In the genomic region with DNA sequence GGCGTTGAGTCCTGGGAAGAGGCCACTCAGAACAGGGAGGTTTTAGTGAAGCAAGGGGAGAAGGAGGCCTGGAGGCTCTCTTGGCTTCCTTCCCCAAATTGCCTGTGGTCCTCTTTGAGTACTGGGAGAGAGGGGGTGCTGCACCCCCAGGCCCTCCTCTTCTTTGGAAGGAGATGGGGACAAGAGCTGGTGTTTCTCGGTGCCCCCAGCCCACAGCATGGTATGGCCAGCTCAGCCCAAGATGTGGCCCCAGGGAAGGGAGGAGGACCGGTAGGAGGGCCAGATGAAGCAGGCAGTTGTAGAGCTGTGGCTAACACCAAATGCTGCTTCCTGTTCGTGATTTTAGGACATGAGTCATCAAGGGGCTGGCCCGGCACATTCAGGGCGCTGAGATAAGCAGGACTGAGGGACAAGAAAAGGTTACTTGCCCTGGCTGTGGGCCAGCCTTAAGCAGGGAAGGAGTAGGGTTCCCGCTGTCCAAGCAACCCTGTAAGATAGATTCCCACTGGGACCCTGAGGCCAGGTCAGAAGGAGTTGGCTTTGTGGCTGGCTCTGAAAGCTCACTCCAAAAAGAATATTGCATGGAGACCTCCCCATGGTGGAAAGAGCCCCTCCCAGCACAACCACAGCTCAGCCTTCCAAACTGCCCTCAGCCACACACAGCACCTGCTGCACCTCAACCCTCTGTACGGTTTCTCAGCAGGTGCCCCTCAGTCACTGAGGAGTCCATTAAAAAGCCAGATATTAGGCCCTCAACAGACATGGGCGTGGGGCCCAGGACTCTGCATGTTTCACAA, we compare ENCODE assay signal across 8 cellular contexts. TPM values are rescaled to one million over a fixed set of nuclear protein-coding genes. Genes with fewer than 3 reads are reported as not detected.
DNase-seq lines count a peak whose midpoint lies in the region; ATAC-seq and TF ChIP-seq lines count a peak whose summit lies in the region.

No MANE protein-coding gene starts in this region.

- peaks cover 18% of the 10 kb centered on the region for H3K4me1 ChIP-seq in colonic mucosa
- H3K4me1 ChIP-seq in mesendoderm (ENCODE audit: control insufficient read depth, low read depth, low read length): peaks cover 10% of the 10 kb centered on the region

- H3K4ac ChIP-seq in mesendoderm (ENCODE audit: low read depth, low read length): no peak overlapping the region

- ATAC-seq in GM21529 (IDR thresholded peaks at IDR 0.05; ENCODE audit: unreplicated experiment): peak; percentile 81
- ATAC-seq in activated CD4-positive, CD25-positive, alpha-beta regulatory T cell treated with anti-CD3 and anti-CD28 coated beads, Interleukin-2, amount 50 U/mL, for 24 hours: peak; percentile 72 to 74

- no peak overlapping the region for H4K8ac ChIP-seq in mesendoderm (ENCODE audit: low read depth, low read length)

- H3K9me3 ChIP-seq in colonic mucosa: no peaks in the 10 kb centered on the region

- no peak overlapping the region for H2BK120ac ChIP-seq in mesendoderm (ENCODE audit: low read depth, low read length)

- H3K27ac ChIP-seq in colonic mucosa (peak overlapping the region; percentile 74), mesendoderm (ENCODE audit: low read depth, low read length) (no peak overlapping the region)

- H3K23ac ChIP-seq in mesendoderm (ENCODE audit: low read length): no peak overlapping the region

- no peaks in the 10 kb centered on the region for H3K79me2 ChIP-seq in mesendoderm (ENCODE audit: control insufficient read depth, insufficient read depth, low read length)

- no peak overlapping the region; the same call in 1 of the 2 replicates for H3K4me3 ChIP-seq in Jurkat, Clone E6-1 (ENCODE audit: low read length)
- no peak overlapping the region for H3K4me3 ChIP-seq in colonic mucosa
- no peak overlapping the region for H3K4me3 ChIP-seq in mesendoderm (ENCODE audit: low read length)

- H3K18ac ChIP-seq in mesendoderm (ENCODE audit: low read length): no peak overlapping the region

- no peaks in the 10 kb centered on the region for H3K27me3 ChIP-seq in colonic mucosa
- no peaks in the 10 kb centered on the region for H3K27me3 ChIP-seq in mesendoderm (ENCODE audit: insufficient read depth, low read length, poor library complexity)

- no peak overlapping the region for H2BK15ac ChIP-seq in mesendoderm (replicated peaks; ENCODE audit: low read depth)

- H2BK5ac ChIP-seq in mesendoderm (ENCODE audit: low read length): no peak overlapping the region

- WGBS in mesendoderm (ENCODE audit: extremely low coverage, insufficient coverage, low lambda C conversion rate): no CpG with 5 or more reads among the region's 9 CpGs

- H3K79me1 ChIP-seq in mesendoderm (ENCODE audit: low read length): no peaks in the 10 kb centered on the region

- H3K9ac ChIP-seq in colonic mucosa (ENCODE audit: low read depth in 2 of 2, low read length in 2 of 2) (peak overlapping the region; percentile 39 to 58), mesendoderm (ENCODE audit: low read length) (no peak overlapping the region)

- no peak for TF ChIP-seq CTCF in colonic mucosa (IDR thresholded peaks at IDR 0.05)

- peak overlapping the region; percentile 60 for H3K56ac ChIP-seq in mesendoderm (ENCODE audit: low read length)

- no peak overlapping the region for H4K5ac ChIP-seq in mesendoderm (ENCODE audit: low read length)

- no peak overlapping the region for H2AK5ac ChIP-seq in mesendoderm (ENCODE audit: low read length)

- no peak overlapping the region for H3K4me2 ChIP-seq in mesendoderm (ENCODE audit: low read length)

- DNase-seq in Daoy (ENCODE audit: low read depth) (peak; percentile 97), colonic mucosa (peak; percentile 92), mesendoderm (peak; percentile 93), NCI-H748 treated with DMSO at 0.1 percent for 48 hours (lab: John Stamatoyannopoulos, UW) (no peak)
- peak; percentile 59 for DNase-seq in Jurkat, Clone E6-1 (ENCODE audit: low read depth, low spot score)
- peak; percentile 45 for DNase-seq in stimulated activated CD8-positive, alpha-beta memory T cell treated with anti-CD3 and anti-CD28 coated beads, Interleukin-7, amount 100 ng/mL, for 24 hours (ENCODE audit: low read depth)

- H3K36me3 ChIP-seq in colonic mucosa (no peaks in the 10 kb centered on the region), mesendoderm (ENCODE audit: control insufficient read depth, insufficient read depth, low read length) (no peaks in the 10 kb centered on the region)

- intact Hi-C loops in colonic mucosa (cut with DNase I): no loop called here

RNA-seq across cellular contexts. Expression of a gene that starts 4.9 kb away (rescaled TPM):
- total RNA-seq in Daoy (2014; rRNA removed; shearing (Covaris generic)): 3.1 and 3.7 TPM in 2 replicates
- polyA plus RNA-seq in Jurkat, Clone E6-1 (2012; ENCODE audit: insufficient read depth, insufficient read length): not detected
- 10 to 100 TPM; 27.2 to 28.1 TPM for total RNA-seq in colonic mucosa
- polyA plus RNA-seq in mesendoderm (2013, experiment 1 of 2): 0.77 TPM
- 0.66 TPM for polyA plus RNA-seq in mesendoderm (2013, experiment 2 of 2)
